In the genomic region with DNA sequence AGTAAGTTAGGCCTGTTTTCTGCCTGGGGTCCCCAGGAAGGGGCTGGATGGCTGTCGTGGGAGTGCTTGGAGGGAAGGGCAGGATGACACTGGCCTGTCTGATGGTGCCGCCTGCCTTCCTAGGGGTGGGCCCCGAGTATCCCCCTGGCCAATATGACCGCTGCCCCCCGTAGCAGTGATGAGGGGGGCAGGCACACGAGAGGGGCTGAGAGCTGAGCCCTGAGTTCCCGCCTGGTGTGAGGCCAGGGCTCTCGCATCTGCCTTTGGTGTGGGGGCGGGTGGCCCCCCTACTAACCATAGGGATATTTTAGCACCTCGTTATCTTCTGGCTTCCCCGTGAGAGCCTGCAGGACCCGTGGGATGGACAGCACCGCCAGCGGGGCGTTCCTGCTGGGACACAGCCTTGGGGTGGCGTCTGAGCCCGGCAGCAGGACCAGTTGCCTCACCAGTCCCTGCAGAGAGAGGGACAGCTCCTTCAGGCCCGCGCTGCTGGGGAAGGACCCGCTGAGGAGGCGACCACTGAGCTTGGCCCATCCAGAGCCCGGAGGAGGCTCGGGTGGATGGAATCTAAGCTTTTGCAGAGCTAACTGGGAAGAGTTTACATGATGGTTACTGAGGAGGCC, we compare ENCODE assay signal across 3 cellular contexts.
A peak's percentile ranks its signal among the peaks of the same experiment; 100 is the strongest.
TF ChIP-seq lines count a peak whose summit lies in the region.

No MANE protein-coding gene starts in this region.

TF ChIP-seq in SK-N-SH, 30 proteins besides CTCF, POLR2A, EP300 and RAD21:
- TF ChIP-seq IRF3 (IDR thresholded peaks at IDR 0.05; ENCODE audit: low read depth, low read length) (no peak), RFX5 (IDR thresholded peaks at IDR 0.05; ENCODE audit: low read length) (no peak), GABPA (IDR thresholded peaks at IDR 0.05; ENCODE audit: low read depth) (no peak), MEF2A (IDR thresholded peaks at IDR 0.05; ENCODE audit: borderline replicate concordance, low read depth) (no peak), CHD2 (IDR thresholded peaks at IDR 0.05; ENCODE audit: low read length, partially characterized antibody) (no peak), REST (IDR thresholded peaks at IDR 0.05; ENCODE audit: low read depth, low read length) (peak; percentile 39; the same call in 1 of the 2 replicates), MAX (IDR thresholded peaks at IDR 0.05; ENCODE audit: low read depth) (no peak)

TF ChIP-seq in SK-N-SH treated with all-trans-retinoic acid at 6 μM for 48 hours, 23 proteins besides CTCF, POLR2A, EP300 and RAD21:
- TF ChIP-seq SNAI2 (CRISPR knock-in tag; IDR thresholded peaks at IDR 0.05) (no peak), TSHZ2 (CRISPR knock-in tag; IDR thresholded peaks at IDR 0.05) (no peak), ISL1 (CRISPR knock-in tag; IDR thresholded peaks at IDR 0.05) (no peak), RARB (CRISPR knock-in tag; IDR thresholded peaks at IDR 0.05) (no peak), ZC3H10 (CRISPR knock-in tag; IDR thresholded peaks at IDR 0.05) (no peak), ZFP30 (CRISPR knock-in tag; IDR thresholded peaks at IDR 0.05) (no peak), BACH2 (CRISPR knock-in tag; IDR thresholded peaks at IDR 0.05; ENCODE audit: borderline replicate concordance) (no peak)
- TF ChIP-seq, protein P1, sequence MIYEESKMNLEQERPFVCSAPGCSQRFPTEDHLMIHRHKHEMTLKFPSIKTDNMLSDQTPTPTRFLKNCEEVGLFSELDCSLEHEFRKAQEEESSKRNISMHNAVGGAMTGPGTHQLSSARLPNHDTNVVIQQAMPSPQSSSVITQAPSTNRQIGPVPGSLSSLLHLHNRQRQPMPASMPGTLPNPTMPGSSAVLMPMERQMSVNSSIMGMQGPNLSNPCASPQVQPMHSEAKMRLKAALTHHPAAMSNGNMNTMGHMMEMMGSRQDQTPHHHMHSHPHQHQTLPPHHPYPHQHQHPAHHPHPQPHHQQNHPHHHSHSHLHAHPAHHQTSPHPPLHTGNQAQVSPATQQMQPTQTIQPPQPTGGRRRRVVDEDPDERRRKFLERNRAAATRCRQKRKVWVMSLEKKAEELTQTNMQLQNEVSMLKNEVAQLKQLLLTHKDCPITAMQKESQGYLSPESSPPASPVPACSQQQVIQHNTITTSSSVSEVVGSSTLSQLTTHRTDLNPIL (CRISPR knock-in tag; IDR thresholded peaks at IDR 0.05; ENCODE audit: low read depth), result no peak
- TF ChIP-seq, protein P2, sequence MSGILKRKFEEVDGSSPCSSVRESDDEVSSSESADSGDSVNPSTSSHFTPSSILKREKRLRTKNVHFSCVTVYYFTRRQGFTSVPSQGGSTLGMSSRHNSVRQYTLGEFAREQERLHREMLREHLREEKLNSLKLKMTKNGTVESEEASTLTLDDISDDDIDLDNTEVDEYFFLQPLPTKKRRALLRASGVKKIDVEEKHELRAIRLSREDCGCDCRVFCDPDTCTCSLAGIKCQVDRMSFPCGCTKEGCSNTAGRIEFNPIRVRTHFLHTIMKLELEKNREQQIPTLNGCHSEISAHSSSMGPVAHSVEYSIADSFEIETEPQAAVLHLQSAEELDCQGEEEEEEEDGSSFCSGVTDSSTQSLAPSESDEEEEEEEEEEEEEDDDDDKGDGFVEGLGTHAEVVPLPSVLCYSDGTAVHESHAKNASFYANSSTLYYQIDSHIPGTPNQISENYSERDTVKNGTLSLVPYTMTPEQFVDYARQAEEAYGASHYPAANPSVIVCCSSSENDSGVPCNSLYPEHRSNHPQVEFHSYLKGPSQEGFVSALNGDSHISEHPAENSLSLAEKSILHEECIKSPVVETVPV (CRISPR knock-in tag; IDR thresholded peaks at IDR 0.05), result no peak

TF ChIP-seq in HepG2, 621 proteins besides CTCF, POLR2A, EP300 and RAD21:
- TF ChIP-seq ZNF331 (CRISPR knock-in tag; IDR thresholded peaks at IDR 0.05) (no peak), CAMTA2 (CRISPR knock-in tag; IDR thresholded peaks at IDR 0.05; ENCODE audit: borderline replicate concordance) (no peak), ZNF160 (CRISPR knock-in tag; IDR thresholded peaks at IDR 0.05) (no peak)
- TF ChIP-seq, protein P3, sequence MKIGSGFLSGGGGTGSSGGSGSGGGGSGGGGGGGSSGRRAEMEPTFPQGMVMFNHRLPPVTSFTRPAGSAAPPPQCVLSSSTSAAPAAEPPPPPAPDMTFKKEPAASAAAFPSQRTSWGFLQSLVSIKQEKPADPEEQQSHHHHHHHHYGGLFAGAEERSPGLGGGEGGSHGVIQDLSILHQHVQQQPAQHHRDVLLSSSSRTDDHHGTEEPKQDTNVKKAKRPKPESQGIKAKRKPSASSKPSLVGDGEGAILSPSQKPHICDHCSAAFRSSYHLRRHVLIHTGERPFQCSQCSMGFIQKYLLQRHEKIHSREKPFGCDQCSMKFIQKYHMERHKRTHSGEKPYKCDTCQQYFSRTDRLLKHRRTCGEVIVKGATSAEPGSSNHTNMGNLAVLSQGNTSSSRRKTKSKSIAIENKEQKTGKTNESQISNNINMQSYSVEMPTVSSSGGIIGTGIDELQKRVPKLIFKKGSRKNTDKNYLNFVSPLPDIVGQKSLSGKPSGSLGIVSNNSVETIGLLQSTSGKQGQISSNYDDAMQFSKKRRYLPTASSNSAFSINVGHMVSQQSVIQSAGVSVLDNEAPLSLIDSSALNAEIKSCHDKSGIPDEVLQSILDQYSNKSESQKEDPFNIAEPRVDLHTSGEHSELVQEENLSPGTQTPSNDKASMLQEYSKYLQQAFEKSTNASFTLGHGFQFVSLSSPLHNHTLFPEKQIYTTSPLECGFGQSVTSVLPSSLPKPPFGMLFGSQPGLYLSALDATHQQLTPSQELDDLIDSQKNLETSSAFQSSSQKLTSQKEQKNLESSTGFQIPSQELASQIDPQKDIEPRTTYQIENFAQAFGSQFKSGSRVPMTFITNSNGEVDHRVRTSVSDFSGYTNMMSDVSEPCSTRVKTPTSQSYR (CRISPR knock-in tag; IDR thresholded peaks at IDR 0.05; ENCODE audit: borderline replicate concordance), result no peak
